1 cellular context compared by ENCODE assay signal in genomic region chr20:50283922-50284810, GRCh38.
TF ChIP-seq lines count a peak whose summit lies in the region.

No MANE protein-coding gene starts in this region.

TF ChIP-seq in HepG2, 621 proteins besides CTCF, POLR2A, EP300 and RAD21 (continued from another document and continues in another):
- TF ChIP-seq ZNF280B (CRISPR knock-in tag; IDR thresholded peaks at IDR 0.05; ENCODE audit: borderline replicate concordance) (0 out of 2 replicates have a peak, but pooled peaks have one; percentile 14), BCL3 (CRISPR knock-in tag; IDR thresholded peaks at IDR 0.05) (no peak), ATF3 (CRISPR knock-in tag; IDR thresholded peaks at IDR 0.05) (peak; percentile 37; the same call in 1 of the 2 replicates), FOSL2 (CRISPR knock-in tag; IDR thresholded peaks at IDR 0.05) (peak; percentile 82), SALL1 (CRISPR knock-in tag; IDR thresholded peaks at IDR 0.05) (peak; percentile 29; the same call in 1 of the 2 replicates), CEBPG (CRISPR knock-in tag; IDR thresholded peaks at IDR 0.05) (peak; percentile 98), CEBPB (IDR thresholded peaks at IDR 0.05; ENCODE audit: borderline replicate concordance, low read depth, low read length) (peak; percentile 100), HNRNPL (IDR thresholded peaks at IDR 0.05; ENCODE audit: low read depth, low read length) (0 out of 2 replicates have a peak, but pooled peaks have one; percentile 79), ERF (CRISPR knock-in tag; IDR thresholded peaks at IDR 0.05) (peak; percentile 16; the same call in 1 of the 2 replicates), NR2C2 (CRISPR knock-in tag; IDR thresholded peaks at IDR 0.05; ENCODE audit: borderline replicate concordance) (peak; percentile 11; the same call in 1 of the 2 replicates), TFAP4 (IDR thresholded peaks at IDR 0.05; ENCODE audit: borderline replicate concordance, low read depth) (peak; percentile 87; the same call in 1 of the 2 replicates), ETV5 (CRISPR knock-in tag; IDR thresholded peaks at IDR 0.05; ENCODE audit: borderline replicate concordance) (peak; percentile 45; the same call in 1 of the 2 replicates), ZBTB37 (CRISPR knock-in tag; IDR thresholded peaks at IDR 0.05) (peak; percentile 31; the same call in 1 of the 2 replicates), SP1 (IDR thresholded peaks at IDR 0.05) (no peak), SP1 (CRISPR knock-in tag; IDR thresholded peaks at IDR 0.05) (0 out of 2 replicates have a peak, but pooled peaks have one; percentile 5), MXD4 (CRISPR knock-in tag; IDR thresholded peaks at IDR 0.05) (no peak), GTF2F1 (IDR thresholded peaks at IDR 0.05; ENCODE audit: low read length) (no peak), ZNF281 (CRISPR knock-in tag; IDR thresholded peaks at IDR 0.05; ENCODE audit: borderline replicate concordance) (no peak), KDM2A (CRISPR knock-in tag; IDR thresholded peaks at IDR 0.05; ENCODE audit: borderline replicate concordance, low read depth) (peak; percentile 27; the same call in 1 of the 2 replicates), ARID5B (CRISPR knock-in tag; IDR thresholded peaks at IDR 0.05) (0 out of 2 replicates have a peak, but pooled peaks have one; percentile 40), ZNF792 (CRISPR knock-in tag; IDR thresholded peaks at IDR 0.05) (0 out of 2 replicates have a peak, but pooled peaks have one; percentile 48), EEA1 (CRISPR knock-in tag; IDR thresholded peaks at IDR 0.05; ENCODE audit: borderline replicate concordance) (0 out of 2 replicates have a peak, but pooled peaks have one; percentile 47), MBD4 (IDR thresholded peaks at IDR 0.05; ENCODE audit: borderline replicate concordance, low read length) (no peak), IKZF5 (CRISPR knock-in tag; IDR thresholded peaks at IDR 0.05) (peak; percentile 52; the same call in 1 of the 2 replicates), KAT8 (CRISPR knock-in tag; IDR thresholded peaks at IDR 0.05) (0 out of 2 replicates have a peak, but pooled peaks have one; percentile 37), ZNF24 (IDR thresholded peaks at IDR 0.05) (peak; percentile 90), KDM3A (CRISPR knock-in tag; IDR thresholded peaks at IDR 0.05; ENCODE audit: low read depth) (peak; percentile 28; the same call in 1 of the 2 replicates), HNF1A (IDR thresholded peaks at IDR 0.05; ENCODE audit: low read depth) (no peak), HNF1A (CRISPR knock-in tag; IDR thresholded peaks at IDR 0.05; ENCODE audit: borderline replicate concordance) (peak; percentile 21; the same call in 1 of the 2 replicates), ZBED4 (CRISPR knock-in tag; IDR thresholded peaks at IDR 0.05; ENCODE audit: borderline replicate concordance) (peak; percentile 75; the same call in 1 of the 2 replicates)
